Comparison of ENCODE assay signal across 8 cellular contexts in the genomic region with DNA sequence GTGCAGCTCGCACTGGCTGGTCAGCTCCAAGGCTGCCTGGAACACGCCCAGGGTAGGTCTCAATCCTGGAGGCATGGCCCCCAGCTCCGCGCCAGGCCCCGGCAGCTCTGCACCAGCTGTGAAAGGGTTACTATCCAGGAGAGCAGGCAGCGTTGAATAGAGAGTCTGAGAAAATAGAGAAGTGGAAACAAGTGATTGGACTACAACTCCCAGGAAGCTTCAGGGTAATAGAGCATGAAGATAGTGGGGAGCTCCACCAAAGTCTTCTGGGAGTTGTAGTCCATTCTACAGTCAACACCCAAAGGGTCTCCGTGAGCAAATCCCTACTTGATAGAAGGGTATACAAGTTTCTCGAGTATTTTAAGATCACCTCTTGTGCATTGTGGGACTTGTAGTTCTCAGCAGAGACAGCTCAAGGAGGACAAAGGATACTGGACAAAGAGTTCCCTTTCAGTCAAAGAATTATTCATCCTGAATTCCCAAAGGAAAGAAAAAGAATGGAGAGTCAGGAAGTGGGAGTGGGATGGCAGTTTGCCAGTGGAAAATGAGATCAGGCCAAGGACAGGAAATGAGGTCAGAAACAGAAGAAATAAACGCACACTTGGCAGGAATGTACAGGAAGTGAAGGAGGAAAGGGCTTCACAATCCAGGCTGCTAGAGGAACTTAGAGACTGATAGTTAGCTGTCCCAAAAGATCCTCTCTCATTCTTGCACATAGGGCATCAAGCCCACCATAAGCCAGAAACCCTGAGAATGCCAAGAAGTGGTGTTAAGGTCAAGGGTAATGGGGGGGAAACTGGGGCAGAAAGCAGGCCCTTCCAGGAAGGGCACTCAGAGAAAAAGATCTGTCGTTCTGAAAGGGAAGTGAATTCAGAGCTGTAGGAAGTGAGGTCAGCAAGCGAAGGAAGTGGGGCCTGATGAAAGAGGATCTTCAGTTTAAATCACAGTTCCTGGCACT. TPM values are rescaled to one million over a fixed set of nuclear protein-coding genes. Genes with fewer than 3 reads are reported as not detected.
DNase-seq lines count a peak whose midpoint lies in the region; ATAC-seq and TF ChIP-seq lines count a peak whose summit lies in the region.

No MANE protein-coding gene starts in this region.

- CTCF ChIA-PET in CD4-positive, alpha-beta memory T cell (lab: Charles Lee; ENCODE audit: partially characterized antibody): interaction anchor here (0.8 to 2.3 kb wide), 7 partner anchors 10 to 268 kb away, joined by 3 to 12 read pairs (median 5); a partner anchor contains a TSS
- CTCF ChIA-PET in PC-9 (lab: Charles Lee): interaction anchor here (0.5 kb wide), 1 partner anchor 11 kb away, joined by 5 read pairs; no protein-coding TSS in a partner anchor
- CTCF ChIA-PET in MCF 10A (lab: Yijun Ruan, JAX): interaction anchor here (0.7 to 2.4 kb wide), 6 partner anchors 14 to 107 kb away, joined by 4 to 8 read pairs (median 6); a partner anchor contains a TSS

- H3K9me3 ChIP-seq in CD4-positive, alpha-beta memory T cell (ENCODE audit: control insufficient read depth in 1 of 2, low read length in 2 of 2): no peaks in the 10 kb centered on the region
- no peaks in the 10 kb centered on the region for H3K9me3 ChIP-seq in PC-9 (ENCODE audit: insufficient read depth, low read depth)
- H3K9me3 ChIP-seq in spleen: peaks cover 0 to 26% (median 4%) of the 10 kb centered on the region in 8 donors

- BruUV-seq in PC-9 (replicated peaks; lab: Mats Ljungman, UMichigan) (TSS peak; percentile 41), MCF 10A (replicated peaks; lab: Mats Ljungman, UMichigan) (TSS peak; percentile 91)

- peaks cover 9 to 17% of the 10 kb centered on the region in 2 donors for H3K36me3 Mint-ChIP-seq in CD4-positive, alpha-beta memory T cell
- H3K36me3 Mint-ChIP-seq in MCF 10A (ENCODE audit: insufficient read depth, unreplicated experiment) (no peaks in the 10 kb centered on the region), immature natural killer cell (peaks cover 4 to 9% (median 5%) of the 10 kb centered on the region in 3 donors)

- H3K4me1 ChIP-seq in CD4-positive, alpha-beta memory T cell (ENCODE audit: insufficient read depth, low read length): peaks cover 33% of the 10 kb centered on the region
- H3K4me1 ChIP-seq in PC-9 (replicated peaks; ENCODE audit: insufficient read depth) (no peaks in the 10 kb centered on the region), spleen (peaks cover 15 to 63% (median 53%) of the 10 kb centered on the region in 6 donors)

- peak overlapping the region in 6 of 8 donors; percentile 25 to 81 (median 67) for H3K4me3 Mint-ChIP-seq in CD4-positive, alpha-beta memory T cell
- no peak overlapping the region for H3K4me3 Mint-ChIP-seq in MCF 10A (ENCODE audit: unreplicated experiment)
- peak overlapping the region in 4 of 5 donors; percentile 7 to 48 (median 20) for H3K4me3 Mint-ChIP-seq in immature natural killer cell

- H3K4me3 ChIP-seq in CD4-positive, alpha-beta memory T cell (ENCODE audit: low read length in 2 of 2): no peak overlapping the region
- H3K4me3 ChIP-seq in PC-9 (no peak overlapping the region), spleen (peak overlapping the region in 1 of 8 donors; percentile 15)

- no peak overlapping the region for H2AFZ ChIP-seq in PC-9

- no peak for TF ChIP-seq CTCF in PC-9 (conservative IDR thresholded peaks at IDR 0.05)
- no peak for TF ChIP-seq CTCF in MCF 10A (IDR thresholded peaks at IDR 0.05; ENCODE audit: unreplicated experiment)
- TF ChIP-seq CTCF in spleen (IDR thresholded peaks at IDR 0.05 in 8 of 11, conservative IDR thresholded peaks at IDR 0.05 in 3 of 11): no peak

- no peaks in the 10 kb centered on the region for H3K9me2 ChIP-seq in PC-9 (ENCODE audit: insufficient read depth)

- no peaks in the 10 kb centered on the region for H3K27me3 Mint-ChIP-seq in CD4-positive, alpha-beta memory T cell
- H3K27me3 Mint-ChIP-seq in MCF 10A (ENCODE audit: insufficient read depth, unreplicated experiment) (no peaks in the 10 kb centered on the region), immature natural killer cell (ENCODE audit: low read depth in 3 of 3) (peaks cover 0 to 5% (median 4%) of the 10 kb centered on the region in 3 donors)

- H4K20me1 ChIP-seq in PC-9 (ENCODE audit: insufficient read depth): no peaks in the 10 kb centered on the region

- no peaks in the 10 kb centered on the region for H3K27me3 ChIP-seq in CD4-positive, alpha-beta memory T cell (ENCODE audit: insufficient read depth, low read length)
- no peaks in the 10 kb centered on the region for H3K27me3 ChIP-seq in PC-9 (ENCODE audit: insufficient read depth, low read depth)
- no peaks in the 10 kb centered on the region for H3K27me3 ChIP-seq in spleen (replicated peaks in 1 of 7)

- H3K4me1 Mint-ChIP-seq in CD4-positive, alpha-beta memory T cell: peaks cover 22 to 47% (median 30%) of the 10 kb centered on the region in 4 donors
- H3K4me1 Mint-ChIP-seq in MCF 10A (ENCODE audit: insufficient read depth, unreplicated experiment) (peaks cover 13% of the 10 kb centered on the region), immature natural killer cell (peaks cover 29 to 39% of the 10 kb centered on the region in 2 donors)

- H3K27ac Mint-ChIP-seq in CD4-positive, alpha-beta memory T cell: peak overlapping the region; percentile 91 to 95 (median 92)
- H3K27ac Mint-ChIP-seq in MCF 10A (ENCODE audit: low read depth, unreplicated experiment) (peak overlapping the region; percentile 94), immature natural killer cell (peak overlapping the region; percentile 48 to 91 (median 83))

- 31 to 41% (median 39%) methylated on average over 11 of the region's 11 CpGs for WGBS in spleen, 5 donors

- POLR2A ChIA-PET in CD4-positive, alpha-beta memory T cell (lab: Charles Lee; ENCODE audit: partially characterized antibody): interaction anchor here (0.6 to 5.5 kb wide), 10 partner anchors 9 to 268 kb away, joined by 3 to 37 read pairs (median 4); a partner anchor contains a TSS
- POLR2A ChIA-PET in PC-9 (lab: Charles Lee; ENCODE audit: unreplicated experiment): interaction anchor here (0.5 to 1.1 kb wide), 8 partner anchors 9 to 268 kb away, joined by 3 to 11 read pairs (median 3); no protein-coding TSS in a partner anchor
- POLR2A ChIA-PET in MCF 10A (lab: Yijun Ruan, JAX): interaction anchor here (0.6 to 2.2 kb wide), 5 partner anchors 9 to 968 kb away, joined by 3 to 9 read pairs (median 4); a partner anchor contains a TSS

- DNase-seq in CD4-positive, alpha-beta memory T cell: peak; percentile 63 to 68 (median 65)
- peak; percentile 60 for DNase-seq in HK-2 (ENCODE audit: unreplicated experiment)
- DNase-seq in PC-9: peak; percentile 37 to 51
- peak; percentile 88 for DNase-seq in MCF 10A (ENCODE audit: unreplicated experiment)
- peak; percentile 39 to 50 (median 49) for DNase-seq in immature natural killer cell
- DNase-seq in spleen: no peak
- DNase-seq in GM19238 (ENCODE audit: insufficient read length, low spot score): no peak

- peaks cover 0 to 14% (median 11%) of the 10 kb centered on the region in 8 donors for H3K9me3 Mint-ChIP-seq in CD4-positive, alpha-beta memory T cell
- peaks cover 8% of the 10 kb centered on the region for H3K9me3 Mint-ChIP-seq in MCF 10A (ENCODE audit: unreplicated experiment)
- peaks cover 0 to 8% (median 0%) of the 10 kb centered on the region in 6 donors for H3K9me3 Mint-ChIP-seq in immature natural killer cell

- H3K27ac ChIP-seq in CD4-positive, alpha-beta memory T cell (ENCODE audit: low read depth, low read length): peak overlapping the region; percentile 20
- H3K27ac ChIP-seq in PC-9 (no peak overlapping the region), spleen (peak overlapping the region; percentile 65 to 84 (median 80))

- H3K36me3 ChIP-seq in CD4-positive, alpha-beta memory T cell (ENCODE audit: insufficient read depth, low read length): no peaks in the 10 kb centered on the region
- H3K36me3 ChIP-seq in PC-9 (ENCODE audit: low read depth): no peaks in the 10 kb centered on the region
- peaks cover 0 to 61% (median 0%) of the 10 kb centered on the region in 6 donors for H3K36me3 ChIP-seq in spleen

- ATAC-seq in GM21619 (IDR thresholded peaks at IDR 0.05; ENCODE audit: unreplicated experiment): no peak

- peak overlapping the region; percentile 26 for H3K4me2 ChIP-seq in PC-9

- no peak for TF ChIP-seq POLR2A in spleen (IDR thresholded peaks at IDR 0.05)

- H3F3A ChIP-seq in PC-9 (ENCODE audit: insufficient read depth, low read depth): peaks cover 13% of the 10 kb centered on the region

- intact Hi-C loops in CD4-positive, alpha-beta memory T cell (cut with micrococcal nuclease): loop anchor here (1.0 kb wide), 1 partner anchor 11 kb away; no protein-coding TSS in a partner anchor
- intact Hi-C loops in PC-9 (cut with micrococcal nuclease; ENCODE audit: unreplicated experiment): no loop called here
- intact Hi-C loops in MCF 10A (cut with micrococcal nuclease): no loop called here
- intact Hi-C loops in spleen (cut with DNase I; ENCODE audit: low total_unique reads): no loop called here

- no peaks in the 10 kb centered on the region for H3K79me2 ChIP-seq in PC-9 (ENCODE audit: low read depth)

RNA-seq across cellular contexts. Expression of a gene that starts 5.5 kb away (rescaled TPM):
- 1 to 10 TPM; 2.1 to 2.5 TPM for total RNA-seq in CD4-positive, alpha-beta memory T cell
- under 1 TPM; 0.71 to 0.73 TPM for polyA plus RNA-seq in CD4-positive, alpha-beta memory T cell
- total RNA-seq in PC-9 (2021) (2.6 and 3.9 TPM in 2 replicates), MCF 10A (2022) (0.22 and 0.65 TPM in 2 replicates), spleen (10 to 100 TPM in 1 of 7 donors, 1 to 10 TPM in 6; 3.1 to 10.3 (median 4.0) TPM)
- polyA plus RNA-seq in immature natural killer cell (1 to 10 TPM in 1 of 3 donors, under 1 TPM in 1, not detected in 1; 0.17 to 1.1 TPM), spleen (10 to 100 TPM in 1 of 3 donors, 1 to 10 TPM in 1, under 1 TPM in 1; 0.93 to 10.7 (median 3.6) TPM)

RNA-seq across cellular contexts. Expression of a gene that starts 15.3 kb away (rescaled TPM):
- under 1 TPM in 1 of 2 experiments, not detected in 1; 0.22 TPM for total RNA-seq in CD4-positive, alpha-beta memory T cell
- polyA plus RNA-seq in CD4-positive, alpha-beta memory T cell: under 1 TPM; 0.10 to 0.25 TPM
- total RNA-seq in PC-9 (2021) (1.3 and 1.4 TPM in 2 replicates), MCF 10A (2022) (1.9 and 3.0 TPM in 2 replicates), spleen (10 to 100 TPM; 30.3 to 78.1 (median 39.8) TPM)
- polyA plus RNA-seq in immature natural killer cell (under 1 TPM in 1 of 3 donors, not detected in 2; 0.10 TPM), spleen (10 to 100 TPM; 15.1 to 62.8 (median 42.1) TPM)

RNA-seq across cellular contexts. Expression of a gene that starts 21.6 kb away (rescaled TPM):
- not detected for total RNA-seq in CD4-positive, alpha-beta memory T cell
- not detected for polyA plus RNA-seq in CD4-positive, alpha-beta memory T cell
- total RNA-seq in PC-9 (2021) (2.2 and 3.0 TPM in 2 replicates), MCF 10A (2022) (3.5 and 4.2 TPM in 2 replicates), spleen (1 to 10 TPM in 5 of 7 donors, under 1 TPM in 1, not detected in 1; 0.84 to 5.3 (median 1.8) TPM)
- polyA plus RNA-seq in immature natural killer cell (not detected), spleen (1 to 10 TPM in 1 of 3 donors, under 1 TPM in 2; 0.26 to 1.0 (median 0.50) TPM)

RNA-seq across cellular contexts. Expression of a gene that starts 27.4 kb away (rescaled TPM):
- under 1 TPM; 0.22 to 0.32 TPM for total RNA-seq in CD4-positive, alpha-beta memory T cell
- polyA plus RNA-seq in CD4-positive, alpha-beta memory T cell: under 1 TPM in 1 of 2 donors, not detected in 1; 0.11 TPM
- total RNA-seq in PC-9 (2021): 7.9 and 9.6 TPM in 2 replicates
- total RNA-seq in MCF 10A (2022): 10.5 and 14.7 TPM in 2 replicates
- not detected for polyA plus RNA-seq in immature natural killer cell
- total RNA-seq in spleen: 10 to 100 TPM in 4 of 7 donors, 1 to 10 TPM in 3; 5.6 to 22.9 (median 10.0) TPM
- 1 to 10 TPM; 1.0 to 6.5 (median 2.7) TPM for polyA plus RNA-seq in spleen

RNA-seq across cellular contexts. Expression of a gene that starts 29.3 kb away (rescaled TPM):
- total RNA-seq in CD4-positive, alpha-beta memory T cell: not detected
- polyA plus RNA-seq in CD4-positive, alpha-beta memory T cell: under 1 TPM; 0.11 to 0.59 TPM
- total RNA-seq in PC-9 (2021): 8.7 and 9.6 TPM in 2 replicates
- total RNA-seq in MCF 10A (2022): not detected in 2 replicates
- under 1 TPM in 1 of 3 donors, not detected in 2; 0.21 TPM for polyA plus RNA-seq in immature natural killer cell
- under 1 TPM in 3 of 7 donors, not detected in 4; 0.17 to 0.65 (median 0.38) TPM for total RNA-seq in spleen
- 1 to 10 TPM in 1 of 3 donors, under 1 TPM in 1, not detected in 1; 0.22 to 1.2 TPM for polyA plus RNA-seq in spleen

Comparison
In these comparisons a context has a peak if more than half of its experiments do, and no peak if none do; other contexts are left out.
1. DNase-seq: peak in CD4-positive, alpha-beta memory T cell (5 of 5), HK-2 (single experiment), PC-9 (2 of 2), MCF 10A (single experiment) and immature natural killer cell (3 of 3); none in spleen (single experiment) and GM19238 (single experiment).
2. Peak in every context shown above with its lines, with median percentiles within 50 percentile points of each other: H3K27ac Mint-ChIP-seq.